Comparison of ENCODE assay signal across 27 cellular contexts in genomic region chr7:16430133-16430532, GRCh38. TPM values are rescaled to one million over a fixed set of nuclear protein-coding genes. Genes with fewer than 3 reads are reported as not detected.
DNase-seq lines count a peak whose midpoint lies in the region; ATAC-seq and TF ChIP-seq lines count a peak whose summit lies in the region.
"Had no signal": no experiment of that assay in that cellular context is flagged by ENCODE, and none has a peak within 500 bp of the region (broad histone marks: within the 10 kb centered on the region; RNA-seq: fewer than 3 reads in every experiment).

No MANE protein-coding gene starts in this region.

- H3K79me2 ChIP-seq in PC-3 (ENCODE audit: low read length) = no peaks in the 10 kb centered on the region

- H3K9me3 ChIP-seq in PC-3 (ENCODE audit: low read length) = no peaks in the 10 kb centered on the region
- H3K9me3 ChIP-seq: BE2C, left ventricle myocardium inferior had no signal

- no peak overlapping the region for H3K9ac ChIP-seq in PC-3 (ENCODE audit: low read length)

- intact Hi-C loops in PC-3 (cut with micrococcal nuclease) = no loop called here

- no peaks in the 10 kb centered on the region for H4K20me1 ChIP-seq in PC-3 (ENCODE audit: low read length)

- peak; percentile 77 for DNase-seq in ELR (ENCODE audit: low read depth)
- peak; percentile 48 for DNase-seq in PC-3
- DNase-seq in astrocyte of the hippocampus (ENCODE audit: low read depth, low spot score) = peak; percentile 33
- DNase-seq in renal cortical epithelial cell (ENCODE audit: low read depth) = peak; percentile 82
- no peak for DNase-seq in inferior parietal cortex (ENCODE audit: extremely low spot score)
- DNase-seq: ACHN; activated CD4-positive, alpha-beta T cell treated with anti-CD3 and anti-CD28 coated beads, Interleukin-2, amount 10 ng/mL, durations not matched to agents 7 days and 5 days; activated naive CD4-positive, alpha-beta T cell treated with anti-CD3 and anti-CD28 coated beads, Interleukin-2, amount 50 U/mL, for 16 hours; amygdala; BE2C; CD8-positive, alpha-beta memory T cell; effector memory CD4-positive, alpha-beta T cell; erythroblast; GDM1; immature natural killer cell; left ventricle myocardium inferior; MV-4-11; naive B cell; NCI-H446 treated with DMSO at 0.1 percent for 48 hours; Right ventricle myocardium superior; T1000 had no signal

- H3F3A ChIP-seq in PC-3 (ENCODE audit: low read length, unreplicated experiment) = peaks cover 4% of the 10 kb centered on the region

- H3K4me2 ChIP-seq in PC-3 (ENCODE audit: low read length) = peak overlapping the region; percentile 44; the same call in 1 of the 2 replicates

- CTCF ChIA-PET in PC-3 (lab: Charles Lee) = no interaction called here

- H3K4me1 ChIP-seq in PC-3 (ENCODE audit: insufficient read depth, low read length) = peaks cover 39% of the 10 kb centered on the region
- H3K4me1 ChIP-seq: left ventricle myocardium inferior had no signal

- H3K4me3 ChIP-seq in PC-3 (ENCODE audit: low read length) = no peak overlapping the region
- H3K4me3 ChIP-seq: coronary artery, left ventricle myocardium inferior had no signal

- ATAC-seq in PC-3 = 0 out of 2 replicates have a peak, but pooled peaks have one; percentile 4
- ATAC-seq in HG03025 (IDR thresholded peaks at IDR 0.05; ENCODE audit: low FRiP score, unreplicated experiment) = no peak
- no peak for ATAC-seq in HG03354 (IDR thresholded peaks at IDR 0.05; ENCODE audit: poor library complexity, severe bottlenecking, unreplicated experiment)
- ATAC-seq: HCT116, WTC11 had no signal

- no peak for TF ChIP-seq CTCF in PC-3 (conservative IDR thresholded peaks at IDR 0.05; ENCODE audit: low read depth, low read length)

- no peak overlapping the region for H3K27ac ChIP-seq in PC-3 (ENCODE audit: low read length)
- H3K27ac ChIP-seq: coronary artery, left ventricle myocardium inferior had no signal

- BruUV-seq in PC-3 (replicated peaks; lab: Mats Ljungman, UMichigan) = no TSS peak

- POLR2A ChIA-PET in PC-3 (lab: Charles Lee; ENCODE audit: unreplicated experiment) = no interaction called here

- H3K27me3 ChIP-seq in PC-3 (ENCODE audit: low read length) = no peaks in the 10 kb centered on the region
- H3K27me3 ChIP-seq: BE2C had no signal

- H3K9me2 ChIP-seq in PC-3 (replicated peaks; ENCODE audit: low read length) = no peaks in the 10 kb centered on the region

- H2AFZ ChIP-seq in PC-3 (ENCODE audit: low read length) = no peak overlapping the region

- H3K36me3 ChIP-seq in PC-3 (ENCODE audit: low read depth, low read length) = no peaks in the 10 kb centered on the region
- H3K36me3 ChIP-seq: BE2C, left ventricle myocardium inferior had no signal

RNA-seq across cellular contexts. Expression of gene CRPPA, which starts 8.8 kb away (rescaled TPM):
- 0.75 and 1.2 TPM in 2 replicates for total RNA-seq in PC-3 (2014; rRNA removed)
- total RNA-seq in renal cortical epithelial cell = 4.5 and 6.7 TPM in 2 replicates

RNA-seq across cellular contexts. Expression of gene SOSTDC1, which starts 35.4 kb away (rescaled TPM):
- 0.22 and 0.63 TPM in 2 replicates for total RNA-seq in PC-3 (2014; rRNA removed)
- 11.4 TPM in 1 of 2 replicates, not detected in the other for total RNA-seq in renal cortical epithelial cell
- total RNA-seq: activated CD4-positive, alpha-beta T cell treated with anti-CD3 and anti-CD28 coated beads, Interleukin-2, amount 10 ng/mL, durations not matched to agents 7 days and 5 days; CD8-positive, alpha-beta memory T cell; fibroblast of villous mesenchyme had no signal
